Comparison of ENCODE assay signal across 11 cellular contexts in genomic region chr11:35099278-35100018, GRCh38. TPM values are rescaled to one million over a fixed set of nuclear protein-coding genes. Genes with fewer than 3 reads are reported as not detected.
DNase-seq lines count a peak whose midpoint lies in the region; ATAC-seq and TF ChIP-seq lines count a peak whose summit lies in the region.
"Had no signal": no experiment of that assay in that cellular context is flagged by ENCODE, and none has a peak within 500 bp of the region (broad histone marks: within the 10 kb centered on the region; RNA-seq: fewer than 3 reads in every experiment).

No MANE protein-coding gene starts in this region.

- H3K36me3 ChIP-seq in gastroesophageal sphincter, result no peaks in the 10 kb centered on the region

- TF ChIP-seq EP300 in gastroesophageal sphincter (IDR thresholded peaks at IDR 0.05), result no peak

- no peak overlapping the region for H3K4me3 ChIP-seq in gastroesophageal sphincter

- H3K27ac ChIP-seq in gastroesophageal sphincter, result peak overlapping the region; percentile 81 to 97 (median 84)

- H3K4me1 ChIP-seq in gastroesophageal sphincter, result peaks cover 4 to 65% (median 11%) of the 10 kb centered on the region in 3 donors

- 15 to 23% methylated on average over 3 to 6 of the region's 6 CpGs for WGBS in gastroesophageal sphincter (ENCODE audit: low coverage in 1 of 2), 2 donors

- DNase-seq in ELR (ENCODE audit: low read depth), result peak; percentile 77
- peak; percentile 32 for DNase-seq in amniotic stem cell (lab: John Stamatoyannopoulos, UW)
- DNase-seq in sciatic nerve (ENCODE audit: low spot score), result no peak
- DNase-seq in activated CD8-positive, alpha-beta memory T cell treated with anti-CD3 and anti-CD28 coated beads for 24 hours, result no peak
- DNase-seq in NCI-H1436 (lab: John Stamatoyannopoulos, UW), result no peak
- no peak for DNase-seq in CD1c-positive myeloid dendritic cell (ENCODE audit: extremely low spot score)
- DNase-seq: CD4-positive, alpha-beta T cell; NCI-H748 treated with DMSO at 0.1 percent for 48 hours; T1000 had no signal

- no peak for TF ChIP-seq CTCF in gastroesophageal sphincter (IDR thresholded peaks at IDR 0.05)

- intact Hi-C loops in sciatic nerve (cut with DNase I), result no loop called here

- H3K27me3 ChIP-seq in gastroesophageal sphincter, result no peaks in the 10 kb centered on the region

- ATAC-seq in gastroesophageal sphincter (peak; percentile 71), sciatic nerve (peak; percentile 83), GM21825 (IDR thresholded peaks at IDR 0.05; ENCODE audit: unreplicated experiment) (no peak)

- TF ChIP-seq POLR2A in gastroesophageal sphincter (IDR thresholded peaks at IDR 0.05), result no peak

- no peaks in the 10 kb centered on the region for H3K9me3 ChIP-seq in gastroesophageal sphincter

RNA-seq across cellular contexts. Expression of gene CD44, which starts 39.5 kb away (rescaled TPM):
- total RNA-seq in gastroesophageal sphincter, result 100 to 1,000 TPM; 211 to 319 (median 266) TPM
- 188 TPM for total RNA-seq in sciatic nerve

Comparison
In these comparisons a context has a peak if more than half of its experiments do, and no peak if none do; other contexts are left out.
1. DNase-seq: peak in ELR (single experiment) and amniotic stem cell (single experiment); none in sciatic nerve (single experiment), activated CD8-positive, alpha-beta memory T cell treated with anti-CD3 and anti-CD28 coated beads for 24 hours (single experiment), NCI-H1436 (single experiment) and CD1c-positive myeloid dendritic cell (single experiment).